ENCODE assay signal across 8 cellular contexts in genomic region chr5:151082976-151083651, GRCh38. TPM values are rescaled to one million over a fixed set of nuclear protein-coding genes. Genes with fewer than 3 reads are reported as not detected.
DNase-seq lines count a peak whose midpoint lies in the region; ATAC-seq and TF ChIP-seq lines count a peak whose summit lies in the region.

No MANE protein-coding gene starts in this region.

- H3K27me3 ChIP-seq in PC-9 (ENCODE audit: insufficient read depth, low read depth) (no peaks in the 10 kb centered on the region), neural progenitor cell (no peaks in the 10 kb centered on the region)

- H3K4me3 ChIP-seq in PC-9 (no peak overlapping the region; the same call in 1 of the 2 replicates), neural progenitor cell (no peak overlapping the region)

- H3K27me3 Mint-ChIP-seq in neural progenitor cell (ENCODE audit: insufficient read depth, low read depth), result no peaks in the 10 kb centered on the region

- intact Hi-C loops in PC-9 (cut with micrococcal nuclease; ENCODE audit: unreplicated experiment) (loop anchor here (1.0 to 10.0 kb wide), 3 partner anchors 9 to 448 kb away; no protein-coding TSS in a partner anchor), sciatic nerve (cut with DNase I) (no loop called here)

- peaks cover 28% of the 10 kb centered on the region for H3K4me1 Mint-ChIP-seq in neural progenitor cell

- H3F3A ChIP-seq in PC-9 (ENCODE audit: insufficient read depth, low read depth) (peaks cover 27% of the 10 kb centered on the region), neural progenitor cell (ENCODE audit: low read depth) (peaks cover 3% of the 10 kb centered on the region)

- no peaks in the 10 kb centered on the region for H4K20me1 ChIP-seq in PC-9 (ENCODE audit: insufficient read depth)
- no peaks in the 10 kb centered on the region for H4K20me1 ChIP-seq in neural progenitor cell (ENCODE audit: low read depth)

- H2AFZ ChIP-seq in PC-9 (no peak overlapping the region), neural progenitor cell (replicated peaks) (no peak overlapping the region)

- CTCF ChIA-PET in PC-9 (lab: Charles Lee), result interaction anchor here (0.7 to 1.8 kb wide), 3 partner anchors 30 to 43 kb away, joined by 3 to 17 read pairs (median 6); no protein-coding TSS in a partner anchor

- TF ChIP-seq CTCF in PC-9 (conservative IDR thresholded peaks at IDR 0.05) (no peak), neural progenitor cell (IDR thresholded peaks at IDR 0.05) (no peak)

- peak overlapping the region; percentile 90 for H3K4me3 Mint-ChIP-seq in neural progenitor cell

- H3K79me2 ChIP-seq in PC-9 (ENCODE audit: low read depth), result peaks cover 43% of the 10 kb centered on the region
- H3K79me2 ChIP-seq in neural progenitor cell (ENCODE audit: low read depth), result peaks cover 24% of the 10 kb centered on the region

- H3K27ac Mint-ChIP-seq in neural progenitor cell, result no peak overlapping the region

- H3K27ac ChIP-seq in PC-9 (peak overlapping the region; percentile 81), neural progenitor cell (no peak overlapping the region)

- DNase-seq in DMS79 treated with DMSO at 0.1 percent for 48 hours (lab: John Stamatoyannopoulos, UW), result peak; percentile 17
- DNase-seq in PC-9, result peak; percentile 74 to 88
- DNase-seq in activated naive CD4-positive, alpha-beta T cell treated with anti-CD3 and anti-CD28 coated beads, Interleukin-2, amount 50 U/mL, for 16 hours, result peak; percentile 65
- DNase-seq in neural progenitor cell (ENCODE audit: low spot score), result no peak
- no peak for DNase-seq in dermis blood vessel endothelial cell
- DNase-seq in sciatic nerve (ENCODE audit: low spot score), result no peak
- no peak for DNase-seq in cortex of kidney (lab: John Stamatoyannopoulos, UW)

- BruUV-seq in PC-9 (replicated peaks; lab: Mats Ljungman, UMichigan), result no TSS peak

- no peaks in the 10 kb centered on the region for H3K9me2 ChIP-seq in PC-9 (ENCODE audit: insufficient read depth)

- H3K36me3 ChIP-seq in PC-9 (ENCODE audit: low read depth), result peaks cover 4% of the 10 kb centered on the region; the same call in 1 of the 2 replicates
- no peaks in the 10 kb centered on the region for H3K36me3 ChIP-seq in neural progenitor cell

- H3K4me1 ChIP-seq in PC-9 (replicated peaks; ENCODE audit: insufficient read depth), result peaks cover 60% of the 10 kb centered on the region
- H3K4me1 ChIP-seq in neural progenitor cell, result peaks cover 10% of the 10 kb centered on the region

- H3K9ac ChIP-seq in neural progenitor cell, result no peak overlapping the region

- POLR2A ChIA-PET in PC-9 (lab: Charles Lee; ENCODE audit: unreplicated experiment), result interaction anchor here (0.6 to 1.0 kb wide), 3 partner anchors 10 to 81 kb away, joined by 3 to 4 read pairs (median 3); no protein-coding TSS in a partner anchor

- ATAC-seq in GM18867 (IDR thresholded peaks at IDR 0.05; ENCODE audit: unreplicated experiment) (no peak), sciatic nerve (no peak)

- peaks cover 4% of the 10 kb centered on the region for H3K36me3 Mint-ChIP-seq in neural progenitor cell

- H3K9me3 ChIP-seq in PC-9 (ENCODE audit: insufficient read depth, low read depth) (no peaks in the 10 kb centered on the region), neural progenitor cell (ENCODE audit: low read depth) (no peaks in the 10 kb centered on the region)

- H3K4me2 ChIP-seq in PC-9 (peak overlapping the region; percentile 98), neural progenitor cell (no peak overlapping the region)

- no peaks in the 10 kb centered on the region for H3K9me3 Mint-ChIP-seq in neural progenitor cell

RNA-seq across cellular contexts. Expression of gene TNIP1, which starts 2.3 kb away (rescaled TPM):
- total RNA-seq in PC-9 (2021) (122 and 124 TPM in 2 replicates), neural progenitor cell (ENCODE audit: low replicate concordance) (33.5 and 49.7 TPM in 2 replicates), dermis blood vessel endothelial cell (104 and 148 TPM in 2 replicates), sciatic nerve (80.2 TPM)

Comparison
In these comparisons a context has a peak if more than half of its experiments do, and no peak if none do; other contexts are left out.
1. DNase-seq: peak in DMS79 treated with DMSO at 0.1 percent for 48 hours (single experiment), PC-9 (2 of 2) and activated naive CD4-positive, alpha-beta T cell treated with anti-CD3 and anti-CD28 coated beads, Interleukin-2, amount 50 U/mL, for 16 hours (single experiment); none in neural progenitor cell (single experiment), dermis blood vessel endothelial cell (single experiment), sciatic nerve (single experiment) and cortex of kidney (single experiment).